Comparison of ENCODE assay signal across 1 cellular context in genomic region chr14:94394025-94394493, GRCh38.
TF ChIP-seq lines count a peak whose summit lies in the region.

No MANE protein-coding gene starts in this region.

TF ChIP-seq in K562, 482 proteins besides CTCF, POLR2A, EP300 and RAD21 (continued from another document):
- no peak for TF ChIP-seq TRIM25 (IDR thresholded peaks at IDR 0.05; ENCODE audit: borderline replicate concordance)
- TF ChIP-seq MLX (CRISPR knock-in tag; conservative IDR thresholded peaks at IDR 0.05), result no peak
- no peak for TF ChIP-seq POLR2B (IDR thresholded peaks at IDR 0.05; ENCODE audit: low read depth, partially characterized antibody)
